11 cellular contexts compared by ENCODE assay signal in genomic region chr2:28102455-28102874, GRCh38.
DNase-seq lines count a peak whose midpoint lies in the region; ATAC-seq and TF ChIP-seq lines count a peak whose summit lies in the region.
"Had no signal": no experiment of that assay in that cellular context is flagged by ENCODE, and none has a peak within 500 bp of the region (broad histone marks: within the 10 kb centered on the region; RNA-seq: fewer than 3 reads in every experiment).

No MANE protein-coding gene starts in this region.

- intact Hi-C loops in IMR-90 (cut with micrococcal nuclease): no loop called here
- intact Hi-C loops in thyroid gland (cut with DNase I): no loop called here
- intact Hi-C loops in activated T-helper 2 cell treated with anti-CD3 and anti-CD28 coated beads, Interferon-gamma antibody, Interleukin-2, Interleukin-4, amounts not matched to agents 10 μg/mL and 5 μg/mL and 100 μg/mL, durations not matched to agents 14 hours and 24 hours and 36 hours (cut with micrococcal nuclease): no loop called here

- H2BK120ac ChIP-seq in IMR-90 (ENCODE audit: low read depth, low read length): peak overlapping the region; percentile 88

- TF ChIP-seq POLR2A in IMR-90 (IDR thresholded peaks at IDR 0.05; ENCODE audit: low read depth, low read length): no peak
- TF ChIP-seq POLR2A in thyroid gland (IDR thresholded peaks at IDR 0.05): no peak

- H3K27ac ChIP-seq in IMR-90 (ENCODE audit: insufficient read depth, low read length) (peak overlapping the region; percentile 81; the same call in 1 of the 2 replicates), brain microvascular endothelial cell (peak overlapping the region; percentile 24), thyroid gland (peak overlapping the region in 2 of 3 donors; percentile 18 to 46)

- WGBS in IMR-90 (ENCODE audit: extremely low coverage in 2 of 2, insufficient read length in 1 of 2), 2 experiments: no CpG with 5 or more reads among the region's 1 CpG
- 60 to 67% methylated on average over 1 of the region's 1 CpG for WGBS in thyroid gland, 2 donors

- no peak overlapping the region; the same call in 1 of the 2 replicates for H3K23ac ChIP-seq in IMR-90 (ENCODE audit: low read depth, low read length)

- H3K4me1 ChIP-seq in IMR-90 (ENCODE audit: control insufficient read depth, insufficient read depth, low read length) (peaks cover 12% of the 10 kb centered on the region), thyroid gland (peaks cover 0 to 7% of the 10 kb centered on the region in 2 donors)

- peak overlapping the region; percentile 84 for H4K5ac ChIP-seq in IMR-90 (ENCODE audit: low read depth, low read length)

- dilution Hi-C loops in IMR-90 (cut with HindIII; ENCODE audit: low sequenced_read_pairs, unreplicated experiment): no loop called here

- H3K9me1 ChIP-seq in IMR-90 (ENCODE audit: insufficient read depth, low read length): peaks cover 3% of the 10 kb centered on the region

- H3K9me3 Mint-ChIP-seq in WTC11: no peaks in the 10 kb centered on the region
- no peaks in the 10 kb centered on the region for H3K9me3 Mint-ChIP-seq in activated T-helper 2 cell treated with anti-CD3 and anti-CD28 coated beads, Interferon-gamma antibody, Interleukin-2, Interleukin-4, amounts not matched to agents 10 μg/mL and 5 μg/mL and 100 μg/mL, durations not matched to agents 14 hours and 24 hours and 36 hours
- H3K9me3 Mint-ChIP-seq: neural crest cell had no signal

- peaks cover 10 to 15% of the 10 kb centered on the region in 2 experiments; a peak in 3 of 4 replicates for H3K79me1 ChIP-seq in IMR-90 (ENCODE audit: low read depth in 1 of 2, low read length in 2 of 2)

- TF ChIP-seq CTCF in IMR-90 (conservative IDR thresholded peaks at IDR 0.05; ENCODE audit: low read depth, low read length) (no peak), brain microvascular endothelial cell (IDR thresholded peaks at IDR 0.05; ENCODE audit: low read depth, low read length, missing control alignments) (no peak), thyroid gland (IDR thresholded peaks at IDR 0.05) (no peak), WTC11 (IDR thresholded peaks at IDR 0.05) (no peak)

- H3K4me3 ChIP-seq in IMR-90 (ENCODE audit: insufficient read depth, low read depth, low read length) (no peak overlapping the region), brain microvascular endothelial cell (ENCODE audit: low read depth, low read length) (no peak overlapping the region), thyroid gland (replicated peaks in 1 of 3) (no peak overlapping the region)

- peak overlapping the region; percentile 84 for H3K14ac ChIP-seq in IMR-90 (replicated peaks; ENCODE audit: low read depth, low read length)

- H2BK15ac ChIP-seq in IMR-90 (ENCODE audit: low read depth, low read length): peak overlapping the region; percentile 36; the same call in 1 of the 3 replicates

- H3K18ac ChIP-seq in IMR-90 (ENCODE audit: low read depth, low read length): peak overlapping the region; percentile 90

- H4K8ac ChIP-seq in IMR-90 (ENCODE audit: low read depth in 2 of 2, low read length in 2 of 2): peak overlapping the region in 1 of 2 experiments; percentile 81; a peak in 2 of 4 replicates

- H4K91ac ChIP-seq in IMR-90 (ENCODE audit: insufficient read depth, low read depth, low read length): peak overlapping the region; percentile 41; the same call in 1 of the 2 replicates

- no peaks in the 10 kb centered on the region for H3K36me3 ChIP-seq in IMR-90 (ENCODE audit: control insufficient read depth, insufficient read depth, low read length)
- no peaks in the 10 kb centered on the region for H3K36me3 ChIP-seq in brain microvascular endothelial cell (replicated peaks)
- no peaks in the 10 kb centered on the region for H3K36me3 ChIP-seq in thyroid gland

- H2AFZ ChIP-seq in IMR-90 (replicated peaks; ENCODE audit: low read length, poor library complexity): no peak overlapping the region

- peak; percentile 88 for ATAC-seq in IMR-90 (ENCODE audit: low read depth)
- ATAC-seq in WTC11: no peak
- no peak for ATAC-seq in GM21390 (IDR thresholded peaks at IDR 0.05; ENCODE audit: unreplicated experiment)
- ATAC-seq: esophagus mucosa had no signal

- H3K9ac ChIP-seq in IMR-90 (ENCODE audit: low read depth, low read length): no peak overlapping the region

- peak; percentile 86 for DNase-seq in IMR-90
- DNase-seq in brain microvascular endothelial cell: peak; percentile 47
- peak; percentile 10 for DNase-seq in left kidney (ENCODE audit: low read depth, low spot score)
- no peak for DNase-seq in thyroid gland
- DNase-seq in WTC11 (ENCODE audit: low spot score): no peak
- DNase-seq in activated T-helper 2 cell treated with anti-CD3 and anti-CD28 coated beads, Interferon-gamma antibody, Interleukin-2, Interleukin-4, amounts not matched to agents 10 μg/mL and 5 μg/mL and 100 μg/mL, durations not matched to agents 14 hours and 24 hours and 36 hours (ENCODE audit: low spot score): no peak
- DNase-seq: activated effector memory CD4-positive, alpha-beta T cell treated with Interleukin-2 at 50 U/mL for 16 hours; T1000 had no signal

- in situ Hi-C loops in IMR-90 (cut with MboI; ENCODE audit: low sequenced_read_pairs): no loop called here
- in situ Hi-C loops in brain microvascular endothelial cell (cut with HindIII; ENCODE audit: low pct_ligation_motif_present, low sequenced_read_pairs): no loop called here

- POLR2A ChIA-PET in IMR-90 (lab: Charles Lee; ENCODE audit: unreplicated experiment) (no interaction called here), WTC11 (lab: Charles Lee) (no interaction called here)

- no peak for TF ChIP-seq RAD21 in IMR-90 (IDR thresholded peaks at IDR 0.05; ENCODE audit: low read length)

- CTCF ChIA-PET in IMR-90 (lab: Yijun Ruan, JAX) (no interaction called here), WTC11 (lab: Charles Lee) (no interaction called here)

- peak overlapping the region; percentile 77 for H2BK5ac ChIP-seq in IMR-90 (ENCODE audit: low read depth, low read length, poor library complexity, severe bottlenecking)

- H3K4ac ChIP-seq in IMR-90 (ENCODE audit: low read depth, low read length): peak overlapping the region; percentile 64; the same call in 1 of the 2 replicates

- no peaks in the 10 kb centered on the region for H4K20me1 ChIP-seq in IMR-90 (ENCODE audit: insufficient read depth, low read length)

- H3K4me2 ChIP-seq in IMR-90 (ENCODE audit: low read depth, low read length): peak overlapping the region; percentile 81

- H2AK5ac ChIP-seq in IMR-90 (ENCODE audit: low read depth, low read length): peak overlapping the region; percentile 37; the same call in 1 of the 2 replicates

- no peak overlapping the region for H3K4me3 Mint-ChIP-seq in WTC11
- no peak overlapping the region for H3K4me3 Mint-ChIP-seq in activated T-helper 2 cell treated with anti-CD3 and anti-CD28 coated beads, Interferon-gamma antibody, Interleukin-2, Interleukin-4, amounts not matched to agents 10 μg/mL and 5 μg/mL and 100 μg/mL, durations not matched to agents 14 hours and 24 hours and 36 hours (ENCODE audit: low read depth)
- H3K4me3 Mint-ChIP-seq: neural crest cell had no signal

- peak overlapping the region; percentile 74 for H2BK20ac ChIP-seq in IMR-90 (ENCODE audit: low read depth, low read length)

- BruUV-seq in IMR-90 (replicated peaks; lab: Mats Ljungman, UMichigan): no TSS peak

- H2AK9ac ChIP-seq in IMR-90 (replicated peaks; ENCODE audit: low read depth, low read length, poor library complexity): no peak overlapping the region

- H3K27me3 ChIP-seq in IMR-90 (ENCODE audit: control insufficient read depth, insufficient read depth, low read length): no peaks in the 10 kb centered on the region
- H3K27me3 ChIP-seq in brain microvascular endothelial cell (replicated peaks): no peaks in the 10 kb centered on the region
- H3K27me3 ChIP-seq in thyroid gland: no peaks in the 10 kb centered on the region

- H3K36me3 Mint-ChIP-seq in WTC11: no peaks in the 10 kb centered on the region
- H3K36me3 Mint-ChIP-seq in activated T-helper 2 cell treated with anti-CD3 and anti-CD28 coated beads, Interferon-gamma antibody, Interleukin-2, Interleukin-4, amounts not matched to agents 10 μg/mL and 5 μg/mL and 100 μg/mL, durations not matched to agents 14 hours and 24 hours and 36 hours (ENCODE audit: low read depth): no peaks in the 10 kb centered on the region

- H3K4me1 Mint-ChIP-seq in WTC11: no peaks in the 10 kb centered on the region
- H3K4me1 Mint-ChIP-seq in activated T-helper 2 cell treated with anti-CD3 and anti-CD28 coated beads, Interferon-gamma antibody, Interleukin-2, Interleukin-4, amounts not matched to agents 10 μg/mL and 5 μg/mL and 100 μg/mL, durations not matched to agents 14 hours and 24 hours and 36 hours (ENCODE audit: low read depth): peaks cover 6% of the 10 kb centered on the region
- H3K4me1 Mint-ChIP-seq: neural crest cell had no signal

- peak overlapping the region; percentile 60; the same call in 1 of the 2 replicates for H3K56ac ChIP-seq in IMR-90 (ENCODE audit: extremely low read depth, insufficient read depth, low read length)

- H3K27ac Mint-ChIP-seq in WTC11: no peak overlapping the region
- no peak overlapping the region for H3K27ac Mint-ChIP-seq in activated T-helper 2 cell treated with anti-CD3 and anti-CD28 coated beads, Interferon-gamma antibody, Interleukin-2, Interleukin-4, amounts not matched to agents 10 μg/mL and 5 μg/mL and 100 μg/mL, durations not matched to agents 14 hours and 24 hours and 36 hours

- no peaks in the 10 kb centered on the region for H3K27me3 Mint-ChIP-seq in WTC11 (ENCODE audit: low read depth)
- no peaks in the 10 kb centered on the region for H3K27me3 Mint-ChIP-seq in activated T-helper 2 cell treated with anti-CD3 and anti-CD28 coated beads, Interferon-gamma antibody, Interleukin-2, Interleukin-4, amounts not matched to agents 10 μg/mL and 5 μg/mL and 100 μg/mL, durations not matched to agents 14 hours and 24 hours and 36 hours (ENCODE audit: low read depth)

- H3K9me3 ChIP-seq in IMR-90 (ENCODE audit: control insufficient read depth, insufficient read depth, low read length): no peaks in the 10 kb centered on the region
- no peaks in the 10 kb centered on the region for H3K9me3 ChIP-seq in thyroid gland

TF ChIP-seq in IMR-90, 13 proteins besides CTCF, POLR2A, EP300 and RAD21:
- TF ChIP-seq FOS (IDR thresholded peaks at IDR 0.05; ENCODE audit: low read depth, low read length): 0 out of 2 replicates have a peak, but pooled peaks have one; percentile 34
- no peak for TF ChIP-seq BHLHE40 (IDR thresholded peaks at IDR 0.05; ENCODE audit: low read depth, low read length)

TF ChIP-seq in WTC11, 78 proteins besides CTCF, POLR2A, EP300 and RAD21:
- no peak for TF ChIP-seq ZNF317 (CRISPR knock-in tag; IDR thresholded peaks at IDR 0.05; ENCODE audit: borderline replicate concordance, low read depth)
- TF ChIP-seq TEAD4 (CRISPR knock-in tag; IDR thresholded peaks at IDR 0.05): no peak
TF ChIP-seq in WTC11: peak in this region for 0.

Comparison
In these comparisons a context has a peak if more than half of its experiments do, and no peak if none do; other contexts are left out.
1. DNase-seq: peak in IMR-90 (single experiment), brain microvascular endothelial cell (single experiment) and left kidney (single experiment); none in thyroid gland (0 of 2), WTC11 (single experiment) and activated T-helper 2 cell treated with anti-CD3 and anti-CD28 coated beads, Interferon-gamma antibody, Interleukin-2, Interleukin-4, amounts not matched to agents 10 μg/mL and 5 μg/mL and 100 μg/mL, durations not matched to agents 14 hours and 24 hours and 36 hours (single experiment).
2. H3K27ac ChIP-seq: peak in every context shown above with its lines; median percentile 81 in IMR-90; 32 in thyroid gland; 24 in brain microvascular endothelial cell.